Comparison of ENCODE assay signal across 20 cellular contexts in the genomic region with DNA sequence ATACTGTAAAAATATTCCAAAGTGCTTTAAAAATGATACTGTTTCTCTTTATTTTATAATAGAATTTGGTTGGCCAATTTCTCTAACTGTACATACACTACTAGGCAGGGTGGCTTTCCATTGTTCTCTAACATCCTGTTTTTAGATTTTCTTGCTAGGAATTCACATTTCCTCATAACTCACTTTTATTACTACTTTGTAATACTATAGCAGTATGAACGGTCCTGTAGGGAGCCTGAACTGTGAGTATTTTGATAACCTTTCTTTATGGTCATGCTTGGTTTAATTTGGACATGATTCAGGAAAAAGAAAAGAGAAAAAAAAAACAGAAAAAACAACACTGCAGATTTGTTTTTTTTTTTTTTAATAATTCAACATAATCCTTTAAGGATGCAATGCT. TPM values are rescaled to one million over a fixed set of nuclear protein-coding genes. Genes with fewer than 3 reads are reported as not detected.
DNase-seq lines count a peak whose midpoint lies in the region; ATAC-seq and TF ChIP-seq lines count a peak whose summit lies in the region.
"Had no signal": no experiment of that assay in that cellular context is flagged by ENCODE, and none has a peak within 500 bp of the region (broad histone marks: within the 10 kb centered on the region; RNA-seq: fewer than 3 reads in every experiment).

No MANE protein-coding gene starts in this region.

- H3K36me3 ChIP-seq in right lobe of liver = no peaks in the 10 kb centered on the region
- H3K36me3 ChIP-seq: ovary, uterus had no signal

- H3K4me3 ChIP-seq in choroid plexus epithelial cell (ENCODE audit: low read depth, low read length) = no peak overlapping the region
- no peak overlapping the region for H3K4me3 ChIP-seq in right lobe of liver
- H3K4me3 ChIP-seq: ovary, uterus had no signal

- TF ChIP-seq CTCF in choroid plexus epithelial cell (conservative IDR thresholded peaks at IDR 0.05; ENCODE audit: low read depth, low read length) (no peak), right lobe of liver (IDR thresholded peaks at IDR 0.05) (no peak)

- no peak overlapping the region for H3K27ac ChIP-seq in right lobe of liver
- H3K27ac ChIP-seq: ovary, uterus had no signal

- no peak for TF ChIP-seq POLR2A in right lobe of liver (IDR thresholded peaks at IDR 0.05)

- in situ Hi-C loops in Caki2 (cut with HindIII; ENCODE audit: low pct_unique_long_range_greater_than_20kb, low sequenced_read_pairs) = no loop called here

- ATAC-seq in right lobe of liver (peak; percentile 33 to 56 (median 47)), GM18868 (IDR thresholded peaks at IDR 0.05; ENCODE audit: unreplicated experiment) (no peak), HG02571 (IDR thresholded peaks at IDR 0.05; ENCODE audit: unreplicated experiment) (no peak), GM21723 (IDR thresholded peaks at IDR 0.05; ENCODE audit: unreplicated experiment) (no peak), HG03097 (IDR thresholded peaks at IDR 0.05; ENCODE audit: low FRiP score, unreplicated experiment) (no peak)
- ATAC-seq: activated T-cell treated with anti-CD3 and anti-CD28 coated beads, Interleukin-2, amount 50 U/mL, for 72 hours; SK-N-SH treated with all-trans-retinoic acid at 6 μM for 48 hours; stimulated activated naive CD8-positive, alpha-beta T cell treated with anti-CD3 and anti-CD28 coated beads, Interleukin-15, Interleukin-2, amounts not matched to agents 100 U/mL and 50 U/mL, for 24 hours had no signal

- no peaks in the 10 kb centered on the region for H3K9me3 ChIP-seq in right lobe of liver
- H3K9me3 ChIP-seq: ovary, uterus had no signal

- H3K27me3 ChIP-seq in right lobe of liver = no peaks in the 10 kb centered on the region
- H3K27me3 ChIP-seq: ovary, uterus had no signal

- intact Hi-C loops in right lobe of liver (cut with DNase I) = no loop called here

- WGBS in right lobe of liver (ENCODE audit: insufficient coverage, low coverage, low lambda C conversion rate, missing lambda C conversion rate) = 5% methylated on average over 1 of the region's 1 CpG

- peaks cover 0 to 32% (median 6%) of the 10 kb centered on the region in 4 donors for H3K4me1 ChIP-seq in right lobe of liver
- H3K4me1 ChIP-seq: uterus had no signal

- DNase-seq in Caki2 (ENCODE audit: low read depth) = peak; percentile 61
- peak; percentile 50 for DNase-seq in MV-4-11 (lab: John Stamatoyannopoulos, UW)
- DNase-seq in choroid plexus epithelial cell (ENCODE audit: low read depth) = peak; percentile 37
- DNase-seq in right lobe of liver = no peak
- DNase-seq: activated CD4-positive, alpha-beta memory T cell treated with anti-CD3 and anti-CD28 coated beads, Interleukin-2, amount 10 ng/mL, durations not matched to agents 7 days and 5 days; activated naive CD8-positive, alpha-beta T cell treated with anti-CD3 and anti-CD28 coated beads for 36 hours; activated T-cell treated with anti-CD3 and anti-CD28 coated beads, Interleukin-2, amount 50 U/mL, for 72 hours; hypothalamus; NCI-H1092 treated with DMSO at 0.1 percent for 48 hours; ovary; stimulated activated naive CD8-positive, alpha-beta T cell treated with anti-CD3 and anti-CD28 coated beads, Interleukin-15, Interleukin-2, amounts not matched to agents 100 U/mL and 50 U/mL, for 24 hours; uterus had no signal

RNA-seq across cellular contexts. Expression of gene GCG, which starts 37.8 kb away (rescaled TPM):
- not detected in 2 replicates for total RNA-seq in Caki2 (2014; rRNA removed; shearing (Covaris generic); ENCODE audit: low replicate concordance)
- not detected for total RNA-seq in right lobe of liver
- total RNA-seq: activated CD4-positive, alpha-beta memory T cell treated with anti-CD3 and anti-CD28 coated beads, Interleukin-2, amount 10 ng/mL, durations not matched to agents 7 days and 5 days; activated naive CD8-positive, alpha-beta T cell treated with anti-CD3 and anti-CD28 coated beads for 36 hours; activated T-cell treated with anti-CD3 and anti-CD28 coated beads, Interleukin-2, amount 50 U/mL, for 72 hours; chondrocyte; esophagus mucosa; uterus had no signal

RNA-seq across cellular contexts. Expression of gene DPP4, which starts 40.3 kb away (rescaled TPM):
- total RNA-seq in Caki2 (2014; rRNA removed; shearing (Covaris generic); ENCODE audit: low replicate concordance) = 22.0 and 37.5 TPM in 2 replicates
- total RNA-seq in right lobe of liver = 10 to 100 TPM; 17.8 to 39.8 (median 26.3) TPM
- total RNA-seq: HT1080 had no signal

Comparison
In these comparisons a context has a peak if more than half of its experiments do, and no peak if none do; other contexts are left out.
1. DNase-seq: peak in Caki2 (single experiment), MV-4-11 (single experiment) and choroid plexus epithelial cell (single experiment); none in right lobe of liver (0 of 3).
2. ATAC-seq: peak in right lobe of liver (4 of 4); none in GM18868 (single experiment), HG02571 (single experiment), GM21723 (single experiment) and HG03097 (single experiment).